ENCODE assay signal across 9 cellular contexts in genomic region chr3:15205934-15206661, GRCh38. TPM values are rescaled to one million over a fixed set of nuclear protein-coding genes. Genes with fewer than 3 reads are reported as not detected.
DNase-seq lines count a peak whose midpoint lies in the region; ATAC-seq, FAIRE-seq and TF ChIP-seq lines count a peak whose summit lies in the region.
"Had no signal": no experiment of that assay in that cellular context is flagged by ENCODE, and none has a peak within 500 bp of the region (broad histone marks: within the 10 kb centered on the region; RNA-seq: fewer than 3 reads in every experiment).

TSS of gene CAPN7 (plus strand) at chr3:15206246. CDS start at chr3:15206496, 250 bp downstream.

- H3K4me1 Mint-ChIP-seq in activated CD4-positive, alpha-beta T cell treated with anti-CD3 and anti-CD28 coated beads for 36 hours, result peaks cover 23% of the 10 kb centered on the region
- H3K4me1 Mint-ChIP-seq in memory B cell, result peaks cover 27% of the 10 kb centered on the region

- H3K27me3 Mint-ChIP-seq in activated CD4-positive, alpha-beta T cell treated with anti-CD3 and anti-CD28 coated beads for 36 hours, result no peaks in the 10 kb centered on the region
- no peaks in the 10 kb centered on the region for H3K27me3 Mint-ChIP-seq in memory B cell

- DNase-seq in AG04449 (ENCODE audit: low read depth, low spot score) (peak; percentile 46), GM19239 (ENCODE audit: insufficient read length, low spot score) (peak; percentile 82), dorsolateral prefrontal cortex (peak; percentile 87 to 97 (median 93)), memory B cell (ENCODE audit: low spot score in 2 of 2) (peak; percentile 91 to 94), NCI-H1417 treated with DMSO at 0.1 percent for 48 hours (lab: John Stamatoyannopoulos, UW) (no peak)
- DNase-seq in activated CD4-positive, alpha-beta T cell treated with anti-CD3 and anti-CD28 coated beads for 36 hours, result peak; percentile 94
- DNase-seq in stimulated activated CD8-positive, alpha-beta memory T cell treated with anti-CD3 and anti-CD28 coated beads, Interleukin-15, amount 100 ng/mL, for 1 hour (ENCODE audit: low read depth), result peak; percentile 81

- H3K27ac Mint-ChIP-seq in activated CD4-positive, alpha-beta T cell treated with anti-CD3 and anti-CD28 coated beads for 36 hours, result peak within 1 kb of the TSS; percentile 93
- H3K27ac Mint-ChIP-seq in memory B cell, result peak within 1 kb of the TSS; percentile 94

- H3K4me3 Mint-ChIP-seq in activated CD4-positive, alpha-beta T cell treated with anti-CD3 and anti-CD28 coated beads for 36 hours, result peak within 1 kb of the TSS; percentile 85
- peak within 1 kb of the TSS; percentile 93 for H3K4me3 Mint-ChIP-seq in memory B cell

- H3K27ac ChIP-seq in dorsolateral prefrontal cortex, result peak within 1 kb of the TSS; percentile 61 to 97 (median 91)

- peak within 1 kb of the TSS; percentile 86 for H3K4me3 ChIP-seq in AG04449 (ENCODE audit: low read depth, low read length)
- peak within 1 kb of the TSS; percentile 71 to 100 (median 95) for H3K4me3 ChIP-seq in dorsolateral prefrontal cortex

- peak; percentile 80 for FAIRE-seq in GM19239 (lab: Jason Lieb, UNC)
- FAIRE-seq: TTC549 had no signal

- TF ChIP-seq CTCF in AG04449 (IDR thresholded peaks at IDR 0.05; ENCODE audit: insufficient read depth, low read length, missing control alignments) (peak; percentile 55), dorsolateral prefrontal cortex (IDR thresholded peaks at IDR 0.05 in 54 of 56, conservative IDR thresholded peaks at IDR 0.05 in 2 of 56; ENCODE audit: low read depth in 1 of 56, partially characterized antibody in 56 of 56) (peak in 47 of 56 donors; percentile 10 to 61 (median 42))

- H3K9me3 Mint-ChIP-seq in activated CD4-positive, alpha-beta T cell treated with anti-CD3 and anti-CD28 coated beads for 36 hours (ENCODE audit: low read depth), result no peaks in the 10 kb centered on the region
- no peaks in the 10 kb centered on the region for H3K9me3 Mint-ChIP-seq in memory B cell

- intact Hi-C loops in activated CD4-positive, alpha-beta T cell treated with anti-CD3 and anti-CD28 coated beads for 36 hours (cut with DNase I, micrococcal nuclease), result loop anchor here (1.0 to 10.0 kb wide), 13 partner anchors 63 to 609 kb away; partner anchors contain the start of genes EAF1 (in 2 of the 2), METTL6 (in 2 of the 2), RBSN (in 2 of the 2) and BTD (in 1 of the 2)
- intact Hi-C loops in dorsolateral prefrontal cortex (cut with DNase I), result loop anchor here (2.0 to 10.0 kb wide), 10 partner anchors 59 to 1059 kb away; partner anchors contain the start of genes DPH3 (in 1 of the 2), OXNAD1 (in 1 of the 2), RBSN (in 1 of the 2) and SH3BP5 (in 1 of the 2)

- H3K27me3 ChIP-seq in dorsolateral prefrontal cortex, result no peaks in the 10 kb centered on the region

- POLR2A ChIA-PET in AG04449 (lab: Yijun Ruan, JAX), result interaction anchor here (0.5 to 1.4 kb wide), 6 partner anchors 9 to 39 kb away, joined by 3 to 6 read pairs (median 3); no protein-coding TSS in a partner anchor
- POLR2A ChIA-PET in activated CD4-positive, alpha-beta T cell treated with anti-CD3 and anti-CD28 coated beads for 36 hours (lab: Charles Lee), result interaction anchor here (0.7 to 1.0 kb wide), 2 partner anchors 172 to 395 kb away, joined by 3 to 4 read pairs; partner anchors contain the start of genes BTD and HACL1

- CTCF ChIA-PET in AG04449 (lab: Yijun Ruan, JAX), result interaction anchor here (0.6 to 6.7 kb wide), 26 partner anchors 10 to 352 kb away, joined by 3 to 95 read pairs (median 3); no protein-coding TSS in a partner anchor
- CTCF ChIA-PET in activated CD4-positive, alpha-beta T cell treated with anti-CD3 and anti-CD28 coated beads for 36 hours (lab: Charles Lee), result interaction anchor here (0.7 to 3.9 kb wide), 19 partner anchors 10 to 287 kb away, joined by 3 to 19 read pairs (median 4); no protein-coding TSS in a partner anchor

- peaks cover 3% of the 10 kb centered on the region for H3K36me3 Mint-ChIP-seq in activated CD4-positive, alpha-beta T cell treated with anti-CD3 and anti-CD28 coated beads for 36 hours (ENCODE audit: low read depth)
- H3K36me3 Mint-ChIP-seq in memory B cell, result peaks cover 2% of the 10 kb centered on the region

- peak; percentile 87 for ATAC-seq in HG03460 (IDR thresholded peaks at IDR 0.05; ENCODE audit: unreplicated experiment)
- ATAC-seq in activated CD4-positive, alpha-beta T cell treated with anti-CD3 and anti-CD28 coated beads for 36 hours, result peak; percentile 86
- ATAC-seq in memory B cell (ENCODE audit: low read depth), result peak; percentile 89

RNA-seq across cellular contexts. Expression of gene CAPN7, which starts in this region (rescaled TPM):
- 10 to 100 TPM; 18.4 to 20.4 TPM for total RNA-seq in activated CD4-positive, alpha-beta T cell treated with anti-CD3 and anti-CD28 coated beads for 36 hours
- 10 to 100 TPM; 33.3 to 71.8 (median 46.0) TPM for total RNA-seq in dorsolateral prefrontal cortex
